ENCODE assay signal across 8 cellular contexts in genomic region chr11:11798586-11799438, GRCh38. TPM values are rescaled to one million over a fixed set of nuclear protein-coding genes. Genes with fewer than 3 reads are reported as not detected.
DNase-seq lines count a peak whose midpoint lies in the region; ATAC-seq and TF ChIP-seq lines count a peak whose summit lies in the region.

No MANE protein-coding gene starts in this region.

- POLR2A ChIA-PET in activated CD4-positive, alpha-beta memory T cell treated with anti-CD3 and anti-CD28 coated beads, Interleukin-2, amount 10 ng/mL, durations not matched to agents 7 days and 5 days (lab: Charles Lee) = no interaction called here

- no TSS peak for BruUV-seq in Calu3 (replicated peaks; lab: Mats Ljungman, UMichigan)

- DNase-seq in Calu3 (peak; percentile 89), H4 (ENCODE audit: low spot score) (peak; percentile 51), NCI-H2227 (lab: John Stamatoyannopoulos, UW; ENCODE audit: unreplicated experiment) (peak; percentile 83), midbrain (lab: John Stamatoyannopoulos, UW) (peak; percentile 70)
- peak; percentile 81 for DNase-seq in activated CD4-positive, alpha-beta memory T cell treated with anti-CD3 and anti-CD28 coated beads, Interleukin-2, amount 10 ng/mL, durations not matched to agents 7 days and 5 days
- DNase-seq in effector CD4-positive, alpha-beta T cell = peak; percentile 79
- peak; percentile 80 for DNase-seq in stimulated activated CD8-positive, alpha-beta memory T cell treated with anti-CD3 and anti-CD28 coated beads, Interleukin-4, amount 100 ng/mL, for 48 hours

- TF ChIP-seq CTCF in Calu3 (IDR thresholded peaks at IDR 0.05; ENCODE audit: unreplicated experiment) = peak; percentile 85

- H3K4me3 Mint-ChIP-seq in Calu3 (ENCODE audit: low read depth, unreplicated experiment) = no peak overlapping the region
- no peak overlapping the region for H3K4me3 Mint-ChIP-seq in activated CD4-positive, alpha-beta memory T cell treated with anti-CD3 and anti-CD28 coated beads, Interleukin-2, amount 10 ng/mL, durations not matched to agents 7 days and 5 days

- intact Hi-C loops in Calu3 (cut with micrococcal nuclease; ENCODE audit: unreplicated experiment) = loop anchor here (1.0 to 2.0 kb wide), 3 partner anchors 50 to 246 kb away; no protein-coding TSS in a partner anchor

- H3K27ac Mint-ChIP-seq in Calu3 (ENCODE audit: unreplicated experiment) = no peak overlapping the region
- no peak overlapping the region for H3K27ac Mint-ChIP-seq in activated CD4-positive, alpha-beta memory T cell treated with anti-CD3 and anti-CD28 coated beads, Interleukin-2, amount 10 ng/mL, durations not matched to agents 7 days and 5 days

- CTCF ChIA-PET in Calu3 (lab: Charles Lee) = interaction anchor here (0.6 to 0.9 kb wide), 5 partner anchors 44 to 245 kb away, joined by 3 to 4 read pairs (median 3); no protein-coding TSS in a partner anchor
- CTCF ChIA-PET in activated CD4-positive, alpha-beta memory T cell treated with anti-CD3 and anti-CD28 coated beads, Interleukin-2, amount 10 ng/mL, durations not matched to agents 7 days and 5 days (lab: Charles Lee) = interaction anchor here (1.0 to 3.6 kb wide), 15 partner anchors 9 to 483 kb away, joined by 3 to 25 read pairs (median 4); partner anchors contain the start of gene USP47

- ATAC-seq in GM21737 (IDR thresholded peaks at IDR 0.05; ENCODE audit: unreplicated experiment) = no peak

- H3K4me1 Mint-ChIP-seq in Calu3 (ENCODE audit: low read depth, unreplicated experiment) = no peaks in the 10 kb centered on the region
- no peaks in the 10 kb centered on the region for H3K4me1 Mint-ChIP-seq in activated CD4-positive, alpha-beta memory T cell treated with anti-CD3 and anti-CD28 coated beads, Interleukin-2, amount 10 ng/mL, durations not matched to agents 7 days and 5 days

- no peaks in the 10 kb centered on the region for H3K9me3 Mint-ChIP-seq in Calu3 (ENCODE audit: low read depth, unreplicated experiment)
- no peaks in the 10 kb centered on the region for H3K9me3 Mint-ChIP-seq in activated CD4-positive, alpha-beta memory T cell treated with anti-CD3 and anti-CD28 coated beads, Interleukin-2, amount 10 ng/mL, durations not matched to agents 7 days and 5 days

- H3K36me3 Mint-ChIP-seq in Calu3 (ENCODE audit: insufficient read depth, unreplicated experiment) = no peaks in the 10 kb centered on the region
- no peaks in the 10 kb centered on the region for H3K36me3 Mint-ChIP-seq in activated CD4-positive, alpha-beta memory T cell treated with anti-CD3 and anti-CD28 coated beads, Interleukin-2, amount 10 ng/mL, durations not matched to agents 7 days and 5 days (ENCODE audit: low read depth)

- H3K27me3 Mint-ChIP-seq in Calu3 (ENCODE audit: unreplicated experiment) = peaks cover 27% of the 10 kb centered on the region
- peaks cover 35% of the 10 kb centered on the region for H3K27me3 Mint-ChIP-seq in activated CD4-positive, alpha-beta memory T cell treated with anti-CD3 and anti-CD28 coated beads, Interleukin-2, amount 10 ng/mL, durations not matched to agents 7 days and 5 days

RNA-seq across cellular contexts. Expression of gene USP47, which starts 43.0 kb away (rescaled TPM):
- total RNA-seq in Calu3 (2022) = 37.5 and 40.8 TPM in 2 replicates
- 34.2 and 36.0 TPM in 2 replicates for total RNA-seq in H4 (2014; rRNA removed; shearing (Covaris generic))
- 10 to 100 TPM; 38.9 to 41.7 TPM for total RNA-seq in activated CD4-positive, alpha-beta memory T cell treated with anti-CD3 and anti-CD28 coated beads, Interleukin-2, amount 10 ng/mL, durations not matched to agents 7 days and 5 days
